ENCODE assay signal across 8 cellular contexts in the genomic region with DNA sequence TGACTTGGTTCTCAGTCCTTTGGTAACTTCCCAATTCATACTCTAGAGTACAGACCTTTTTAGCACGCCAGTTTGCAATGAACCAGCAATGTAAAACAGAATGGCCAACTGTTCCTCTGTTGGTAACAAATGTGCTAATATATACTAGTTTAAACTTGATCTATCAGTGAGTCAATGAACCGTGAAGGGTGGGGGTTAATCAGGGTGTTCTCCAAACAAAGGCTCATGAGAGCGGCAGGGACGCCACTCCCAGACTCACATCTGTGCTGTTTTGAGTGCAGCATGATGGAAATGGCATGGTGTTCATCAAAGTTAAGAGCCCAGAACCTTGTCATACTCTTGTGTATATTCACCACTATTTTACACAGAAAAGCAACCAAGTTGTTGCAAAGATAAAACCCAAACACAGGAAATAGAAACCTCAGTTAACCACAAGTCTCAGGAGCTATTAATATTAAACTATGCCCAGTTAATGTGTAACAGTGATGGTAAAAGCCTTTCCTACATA.
A peak's percentile ranks its signal among the peaks of the same experiment; 100 is the strongest.
DNase-seq lines count a peak whose midpoint lies in the region; ATAC-seq and TF ChIP-seq lines count a peak whose summit lies in the region.

No MANE protein-coding gene starts in this region.

- peaks cover 6 to 25% of the 10 kb centered on the region in 2 donors for H3K27me3 Mint-ChIP-seq in CD8-positive, alpha-beta memory T cell

- H3K9me3 ChIP-seq in CD8-positive, alpha-beta memory T cell (ENCODE audit: low read length) = no peaks in the 10 kb centered on the region
- H3K9me3 ChIP-seq in right atrium auricular region (no peaks in the 10 kb centered on the region), gastrocnemius medialis (no peaks in the 10 kb centered on the region)

- no peaks in the 10 kb centered on the region for H3K9me3 Mint-ChIP-seq in CD8-positive, alpha-beta memory T cell

- TF ChIP-seq POLR2A in gastrocnemius medialis (IDR thresholded peaks at IDR 0.05) = no peak

- no peaks in the 10 kb centered on the region for H3K36me3 ChIP-seq in CD8-positive, alpha-beta memory T cell (ENCODE audit: insufficient read depth, low read length)
- H3K36me3 ChIP-seq in right atrium auricular region (no peaks in the 10 kb centered on the region), gastrocnemius medialis (no peaks in the 10 kb centered on the region)

- H3K27me3 ChIP-seq in CD8-positive, alpha-beta memory T cell (ENCODE audit: insufficient read depth, low read length, poor library complexity, severe bottlenecking) = no peaks in the 10 kb centered on the region
- H3K27me3 ChIP-seq in right atrium auricular region (no peaks in the 10 kb centered on the region), gastrocnemius medialis (no peaks in the 10 kb centered on the region)

- ATAC-seq in HG03135 (IDR thresholded peaks at IDR 0.05; ENCODE audit: unreplicated experiment) (peak; percentile 98), gastrocnemius medialis (no peak)

- peak in 1 of 5 donors; percentile 1 for DNase-seq in CD8-positive, alpha-beta memory T cell
- DNase-seq in GM19238 (ENCODE audit: insufficient read length, low spot score) (peak; percentile 21), NCI-H748 treated with DMSO at 0.1 percent for 48 hours (lab: John Stamatoyannopoulos, UW) (peak; percentile 99), mucosa of gallbladder (ENCODE audit: low spot score) (peak; percentile 60), right atrium auricular region (ENCODE audit: low spot score) (no peak), gastrocnemius medialis (no peak), OCI-M1 (lab: John Stamatoyannopoulos, UW) (no peak)

- peak overlapping the region in 4 of 7 donors; percentile 2 to 41 (median 24) for H3K4me3 Mint-ChIP-seq in CD8-positive, alpha-beta memory T cell

- H3K4me3 ChIP-seq in CD8-positive, alpha-beta memory T cell (ENCODE audit: low read length) = no peak overlapping the region
- no peak overlapping the region for H3K4me3 ChIP-seq in right atrium auricular region
- H3K4me3 ChIP-seq in gastrocnemius medialis = no peak overlapping the region

- H3K4me1 ChIP-seq in CD8-positive, alpha-beta memory T cell (ENCODE audit: insufficient read depth, low read length) = no peaks in the 10 kb centered on the region
- H3K4me1 ChIP-seq in right atrium auricular region = no peaks in the 10 kb centered on the region
- no peaks in the 10 kb centered on the region for H3K4me1 ChIP-seq in gastrocnemius medialis

- no peak overlapping the region for H3K27ac Mint-ChIP-seq in CD8-positive, alpha-beta memory T cell

- in situ Hi-C loops in gastrocnemius medialis (cut with MboI; ENCODE audit: low sequenced_read_pairs in 4 of 4) = no loop called here

- H3K27ac ChIP-seq in CD8-positive, alpha-beta memory T cell (ENCODE audit: low read depth, low read length) = no peak overlapping the region
- H3K27ac ChIP-seq in right atrium auricular region (no peak overlapping the region), gastrocnemius medialis (no peak overlapping the region)

- no peaks in the 10 kb centered on the region for H3K36me3 Mint-ChIP-seq in CD8-positive, alpha-beta memory T cell

- TF ChIP-seq CTCF in right atrium auricular region (IDR thresholded peaks at IDR 0.05) (no peak), gastrocnemius medialis (IDR thresholded peaks at IDR 0.05 in 4 of 5, conservative IDR thresholded peaks at IDR 0.05 in 1 of 5) (no peak)

- intact Hi-C loops in gastrocnemius medialis (cut with DNase I; ENCODE audit: low total_unique reads) = no loop called here

- CTCF ChIA-PET in CD8-positive, alpha-beta memory T cell (lab: Charles Lee) = no interaction called here

- POLR2A ChIA-PET in CD8-positive, alpha-beta memory T cell (lab: Charles Lee) = no interaction called here

- peaks cover 22 to 28% (median 27%) of the 10 kb centered on the region in 3 donors for H3K4me1 Mint-ChIP-seq in CD8-positive, alpha-beta memory T cell

Comparison
In these comparisons a context has a peak if more than half of its experiments do, and no peak if none do; other contexts are left out.
1. DNase-seq: peak in GM19238 (single experiment), NCI-H748 treated with DMSO at 0.1 percent for 48 hours (single experiment) and mucosa of gallbladder (single experiment); none in right atrium auricular region (single experiment), gastrocnemius medialis (0 of 2) and OCI-M1 (single experiment).